In the genomic region with DNA sequence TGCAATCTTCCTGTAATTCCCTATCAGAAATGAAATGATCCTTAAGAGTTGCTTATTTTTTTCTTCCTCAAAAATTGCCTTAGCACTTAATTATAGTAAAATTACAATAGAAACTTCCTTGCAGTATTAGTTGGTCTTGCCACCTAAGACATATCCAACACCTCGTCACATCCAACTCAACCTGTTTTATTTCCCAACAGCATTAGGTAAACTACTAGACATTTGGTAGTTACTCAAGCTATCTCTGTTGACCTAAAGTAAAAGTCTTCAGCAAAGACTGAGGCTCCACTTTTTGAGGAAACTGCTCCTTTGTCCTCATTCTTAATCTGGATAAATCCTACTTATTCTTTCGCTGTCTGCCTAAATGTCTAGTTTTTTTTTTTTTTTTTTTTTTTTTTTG, we compare ENCODE assay signal across 18 cellular contexts.
"Had no signal": no experiment of that assay in that cellular context is flagged by ENCODE, and none has a peak within 500 bp of the region (broad histone marks: within the 10 kb centered on the region; RNA-seq: fewer than 3 reads in every experiment).

No MANE protein-coding gene starts in this region.

- ATAC-seq: activated T-helper 17 cell treated with anti-CD3 and anti-CD28 coated beads, Interleukin-2, amount 50 U/mL, for 72 hours; left lung; upper lobe of right lung had no signal

- H3K27ac Mint-ChIP-seq: activated CD4-positive, alpha-beta T cell treated with anti-CD3 and anti-CD28 coated beads, Interleukin-2, amount 10 ng/mL, durations not matched to agents 7 days and 5 days; activated T-helper 17 cell treated with anti-CD3 and anti-CD28 coated beads, Interleukin-2, amount 50 U/mL, for 72 hours; dendritic cell treated with granulocyte-macrophage colony-stimulating factor and Interleukin-4, amounts not matched to agents 40 ng/mL and 50 ng/mL, for 4 days; progenitor cell of endocrine pancreas had no signal

- H3K4me3 ChIP-seq: esophagus squamous epithelium, left lung, suprapubic skin, upper lobe of right lung had no signal

- H3K27me3 Mint-ChIP-seq: activated CD4-positive, alpha-beta T cell treated with anti-CD3 and anti-CD28 coated beads, Interleukin-2, amount 10 ng/mL, durations not matched to agents 7 days and 5 days; activated T-helper 17 cell treated with anti-CD3 and anti-CD28 coated beads, Interleukin-2, amount 50 U/mL, for 72 hours; dendritic cell treated with granulocyte-macrophage colony-stimulating factor and Interleukin-4, amounts not matched to agents 40 ng/mL and 50 ng/mL, for 4 days; progenitor cell of endocrine pancreas had no signal

- FAIRE-seq: TTC549 had no signal

- H3K9ac ChIP-seq: SK-N-SH had no signal

- H3K4me1 Mint-ChIP-seq: activated T-helper 17 cell treated with anti-CD3 and anti-CD28 coated beads, Interleukin-2, amount 50 U/mL, for 72 hours had no signal

- H3K9me3 Mint-ChIP-seq: activated T-helper 17 cell treated with anti-CD3 and anti-CD28 coated beads, Interleukin-2, amount 50 U/mL, for 72 hours; dendritic cell treated with granulocyte-macrophage colony-stimulating factor and Interleukin-4, amounts not matched to agents 40 ng/mL and 50 ng/mL, for 4 days had no signal

- H3K36me3 ChIP-seq: left lung, upper lobe of right lung had no signal

- H3K27ac ChIP-seq: esophagus squamous epithelium, left lung, suprapubic skin, upper lobe of right lung had no signal

- H3K27me3 ChIP-seq: esophagus squamous epithelium, heart left ventricle, left lung, suprapubic skin, upper lobe of right lung had no signal

- H3K4me3 Mint-ChIP-seq: activated CD4-positive, alpha-beta T cell treated with anti-CD3 and anti-CD28 coated beads, Interleukin-2, amount 10 ng/mL, durations not matched to agents 7 days and 5 days; activated T-helper 17 cell treated with anti-CD3 and anti-CD28 coated beads, Interleukin-2, amount 50 U/mL, for 72 hours; dendritic cell treated with granulocyte-macrophage colony-stimulating factor and Interleukin-4, amounts not matched to agents 40 ng/mL and 50 ng/mL, for 4 days had no signal

- DNase-seq: activated CD4-positive, alpha-beta T cell treated with anti-CD3 and anti-CD28 coated beads, Interleukin-2, amount 10 ng/mL, durations not matched to agents 7 days and 5 days; activated CD4-positive, CD25-positive, alpha-beta regulatory T cell; activated CD8-positive, alpha-beta memory T cell treated with anti-CD3 and anti-CD28 coated beads for 24 hours; activated naive CD4-positive, alpha-beta T cell treated with anti-CD3 and anti-CD28 coated beads, Interleukin-2, amount 50 U/mL, for 16 hours; cerebellar nuclear complex; esophagus squamous epithelium; foreskin fibroblast; heart left ventricle; left lung; SK-N-SH; stimulated activated CD4-positive, alpha-beta T cell treated with anti-CD3 and anti-CD28 coated beads, Interleukin-12 subunit alpha, Interleukin-12 subunit beta, amount 100 ng/mL, for 4 hours; stimulated activated naive CD4-positive, alpha-beta T cell treated with Interleukin-2 at 50 U/mL for 16 hours; upper lobe of right lung had no signal

- H3K9me3 ChIP-seq: esophagus squamous epithelium, heart left ventricle, left lung, SK-N-SH, suprapubic skin, upper lobe of right lung had no signal
